ENCODE assay signal across 12 cellular contexts in genomic region chr14:51849095-51849494, GRCh38. TPM values are rescaled to one million over a fixed set of nuclear protein-coding genes. Genes with fewer than 3 reads are reported as not detected.
DNase-seq lines count a peak whose midpoint lies in the region; ATAC-seq, FAIRE-seq and TF ChIP-seq lines count a peak whose summit lies in the region.
"Had no signal": no experiment of that assay in that cellular context is flagged by ENCODE, and none has a peak within 500 bp of the region (broad histone marks: within the 10 kb centered on the region; RNA-seq: fewer than 3 reads in every experiment).

No MANE protein-coding gene starts in this region.

- H3K4me1 ChIP-seq in GM12878 (ENCODE audit: control insufficient read depth, insufficient read depth, low read length), result peaks cover 49% of the 10 kb centered on the region
- H3K4me1 ChIP-seq in left ventricle myocardium inferior, result peaks cover 14% of the 10 kb centered on the region
- H3K4me1 ChIP-seq: ascending aorta, vagina had no signal

- peaks cover 7% of the 10 kb centered on the region for H3K9me3 ChIP-seq in GM12878 (replicated peaks; ENCODE audit: control insufficient read depth, insufficient read depth, low read length)
- no peaks in the 10 kb centered on the region for H3K9me3 ChIP-seq in left ventricle myocardium inferior (replicated peaks)
- H3K9me3 ChIP-seq: ascending aorta, vagina had no signal

- RAD21 ChIA-PET in GM12878 (lab: Charles Lee; ENCODE audit: unreplicated experiment), result interaction anchor here (1.1 to 3.3 kb wide), 3 partner anchors 16 to 131 kb away, joined by 3 to 17 read pairs (median 3); no protein-coding TSS in a partner anchor

- TF ChIP-seq RAD21 in GM12878 (IDR thresholded peaks at IDR 0.05; ENCODE audit: insufficient read depth, low read depth, low read length), result no peak

- peak overlapping the region; percentile 45 for H3K4me3 Mint-ChIP-seq in activated CD4-positive, alpha-beta T cell treated with anti-CD3 and anti-CD28 coated beads, Interleukin-2, amount 10 ng/mL, durations not matched to agents 24 days and 14 days
- peak overlapping the region; percentile 9 for H3K4me3 Mint-ChIP-seq in T-helper 1 cell treated with Interleukin-12 subunit alpha and Interleukin-12 subunit beta and Interleukin-4 antibody, amounts not matched to agents 30 μg/mL and 1 μg/mL, for 36 hours
- H3K4me3 Mint-ChIP-seq: neural crest cell had no signal

- H3K36me3 Mint-ChIP-seq in activated CD4-positive, alpha-beta T cell treated with anti-CD3 and anti-CD28 coated beads, Interleukin-2, amount 10 ng/mL, durations not matched to agents 24 days and 14 days (ENCODE audit: low read depth), result peaks cover 22% of the 10 kb centered on the region
- H3K36me3 Mint-ChIP-seq in T-helper 1 cell treated with Interleukin-12 subunit alpha and Interleukin-12 subunit beta and Interleukin-4 antibody, amounts not matched to agents 30 μg/mL and 1 μg/mL, for 36 hours (ENCODE audit: low read depth), result peaks cover 20% of the 10 kb centered on the region

- CTCF ChIA-PET in GM12878 (lab: Yijun Ruan, JAX), result interaction anchor here (0.9 to 1.3 kb wide), 2 partner anchors 131 to 147 kb away, joined by 3 to 4 read pairs; no protein-coding TSS in a partner anchor

- H3K4me3 ChIP-seq in GM12878, result no peak overlapping the region
- no peak overlapping the region for H3K4me3 ChIP-seq in left ventricle myocardium inferior
- H3K4me3 ChIP-seq: ascending aorta, vagina had no signal

- no peaks in the 10 kb centered on the region for H4K20me1 ChIP-seq in GM12878 (ENCODE audit: control insufficient read depth, insufficient read depth)

- DNase-seq in activated CD4-positive, alpha-beta T cell treated with anti-CD3 and anti-CD28 coated beads, Interleukin-2, amount 10 ng/mL, durations not matched to agents 24 days and 14 days, result peak; percentile 78
- no peak for DNase-seq in activated CD4-positive, alpha-beta T cell treated with anti-CD3 and anti-CD28 coated beads, Interleukin-2, amount 50 U/mL, for 4 hours
- DNase-seq in GM12878 (ENCODE audit: low read depth, low spot score), result no peak
- peak; percentile 61 for DNase-seq in stimulated activated CD4-positive, alpha-beta T cell treated with anti-CD3 and anti-CD28 coated beads, Interleukin-4, amount 100 ng/mL, for 24 hours
- no peak for DNase-seq in UCSD-AML1 (lab: John Stamatoyannopoulos, UW; ENCODE audit: unreplicated experiment)
- DNase-seq in RPMI8226, result no peak
- DNase-seq in left ventricle myocardium inferior, result no peak
- DNase-seq: NCI-H510A had no signal

- no peak for TF ChIP-seq CTCF in GM12878 (IDR thresholded peaks at IDR 0.05 in 2 of 3, conservative IDR thresholded peaks at IDR 0.05 in 1 of 3; ENCODE audit: control insufficient read depth in 2 of 3, extremely low read depth in 1 of 3, insufficient read depth in 1 of 3, low read depth in 3 of 3, low read length in 3 of 3)
- TF ChIP-seq CTCF in left ventricle myocardium inferior (IDR thresholded peaks at IDR 0.05; ENCODE audit: borderline replicate concordance), result no peak

- no TSS peak for BruUV-seq in GM12878 (replicated peaks; lab: Mats Ljungman, UMichigan)

- SMC1A ChIA-PET in GM12878 (lab: Charles Lee; ENCODE audit: uncharacterized antibody, unreplicated experiment), result interaction anchor here (0.8 to 10.4 kb wide), 4 partner anchors 15 to 34 kb away, joined by 3 to 194 read pairs (median 4); partner anchors contain the start of gene GNG2

- TF ChIP-seq POLR2A in GM12878 (IDR thresholded peaks at IDR 0.05; ENCODE audit: low read depth, low read length), result no peak

- H3K27ac ChIP-seq in GM12878 (ENCODE audit: control insufficient read depth, insufficient read depth), result peak overlapping the region; percentile 46
- no peak overlapping the region for H3K27ac ChIP-seq in left ventricle myocardium inferior (replicated peaks)
- H3K27ac ChIP-seq: ascending aorta, vagina had no signal

- H3K79me2 ChIP-seq in GM12878 (ENCODE audit: control insufficient read depth, insufficient read depth, low read length), result no peaks in the 10 kb centered on the region

- no peak overlapping the region; the same call in 1 of the 2 replicates for H3K4me2 ChIP-seq in GM12878 (ENCODE audit: control insufficient read depth, insufficient read depth)

- H3K9ac ChIP-seq in GM12878 (ENCODE audit: control insufficient read depth, insufficient read depth, low read length), result no peak overlapping the region

- intact Hi-C loops in activated CD4-positive, alpha-beta T cell treated with anti-CD3 and anti-CD28 coated beads, Interleukin-2, amount 10 ng/mL, durations not matched to agents 24 days and 14 days (cut with micrococcal nuclease), result loop anchor here (1.0 to 5.0 kb wide), 5 partner anchors 140 to 703 kb away; partner anchors contain the start of genes GPR137C, PTGER2, RTRAF and TXNDC16
- intact Hi-C loops in GM12878 (cut with micrococcal nuclease; ENCODE audit: unreplicated experiment) (loop anchor here (5.0 kb wide), 1 partner anchor 33 kb away; no protein-coding TSS in a partner anchor), left ventricle myocardium inferior (cut with micrococcal nuclease) (no loop called here)

- peak overlapping the region; percentile 71 for H2AFZ ChIP-seq in GM12878 (ENCODE audit: control insufficient read depth, low read depth, low read length)

- H3K27me3 ChIP-seq in GM12878 (replicated peaks in 1 of 2; ENCODE audit: control insufficient read depth in 2 of 2, insufficient read depth in 2 of 2, low read length in 1 of 2) (no peaks in the 10 kb centered on the region), left ventricle myocardium inferior (ENCODE audit: low read depth) (no peaks in the 10 kb centered on the region)
- H3K27me3 ChIP-seq: ascending aorta, vagina had no signal

- peaks cover 26% of the 10 kb centered on the region for H3K9me3 Mint-ChIP-seq in activated CD4-positive, alpha-beta T cell treated with anti-CD3 and anti-CD28 coated beads, Interleukin-2, amount 10 ng/mL, durations not matched to agents 24 days and 14 days
- H3K9me3 Mint-ChIP-seq in T-helper 1 cell treated with Interleukin-12 subunit alpha and Interleukin-12 subunit beta and Interleukin-4 antibody, amounts not matched to agents 30 μg/mL and 1 μg/mL, for 36 hours, result peaks cover 19% of the 10 kb centered on the region

- ATAC-seq in GM12878, result peak; percentile 15

- peaks cover 62% of the 10 kb centered on the region for H3K4me1 Mint-ChIP-seq in activated CD4-positive, alpha-beta T cell treated with anti-CD3 and anti-CD28 coated beads, Interleukin-2, amount 10 ng/mL, durations not matched to agents 24 days and 14 days
- H3K4me1 Mint-ChIP-seq in T-helper 1 cell treated with Interleukin-12 subunit alpha and Interleukin-12 subunit beta and Interleukin-4 antibody, amounts not matched to agents 30 μg/mL and 1 μg/mL, for 36 hours (ENCODE audit: low read depth), result peaks cover 54% of the 10 kb centered on the region

- WGBS in GM12878 (ENCODE audit: insufficient coverage, insufficient replicate concordance, low lambda C conversion rate, missing lambda C conversion rate), result 50% methylated on average over 2 of the region's 2 CpGs

- POLR2A ChIA-PET in GM12878 (lab: Charles Lee), result interaction anchor here (1.0 to 1.6 kb wide), 2 partner anchors 18 to 36 kb away, joined by 3 read pairs; no protein-coding TSS in a partner anchor

- H3K27ac Mint-ChIP-seq in activated CD4-positive, alpha-beta T cell treated with anti-CD3 and anti-CD28 coated beads, Interleukin-2, amount 10 ng/mL, durations not matched to agents 24 days and 14 days, result peak overlapping the region; percentile 97
- H3K27ac Mint-ChIP-seq in T-helper 1 cell treated with Interleukin-12 subunit alpha and Interleukin-12 subunit beta and Interleukin-4 antibody, amounts not matched to agents 30 μg/mL and 1 μg/mL, for 36 hours, result peak overlapping the region; percentile 88

- H3K36me3 ChIP-seq in GM12878 (ENCODE audit: control insufficient read depth in 2 of 2, insufficient read depth in 2 of 2, low read length in 1 of 2), result no peaks in the 10 kb centered on the region
- no peaks in the 10 kb centered on the region for H3K36me3 ChIP-seq in left ventricle myocardium inferior
- H3K36me3 ChIP-seq: ascending aorta, vagina had no signal

- H3K27me3 Mint-ChIP-seq in activated CD4-positive, alpha-beta T cell treated with anti-CD3 and anti-CD28 coated beads, Interleukin-2, amount 10 ng/mL, durations not matched to agents 24 days and 14 days, result peaks cover 2% of the 10 kb centered on the region
- H3K27me3 Mint-ChIP-seq in T-helper 1 cell treated with Interleukin-12 subunit alpha and Interleukin-12 subunit beta and Interleukin-4 antibody, amounts not matched to agents 30 μg/mL and 1 μg/mL, for 36 hours (ENCODE audit: low read depth), result no peaks in the 10 kb centered on the region

- TF ChIP-seq EP300 in GM12878 (IDR thresholded peaks at IDR 0.05; ENCODE audit: borderline replicate concordance in 1 of 2, control insufficient read depth in 1 of 2, low read depth in 2 of 2, low read length in 2 of 2), result peak in 1 of 2 experiments; percentile 54; a peak in 1 of 4 replicates

- FAIRE-seq in GM12878 (lab: Jason Lieb, UNC), result no peak

- in situ Hi-C loops in GM12878 (cut with MboI), result no loop called here

RNA-seq across cellular contexts. Expression of gene GNG2, which starts 11.3 kb away (rescaled TPM):
- 104 and 105 TPM in 2 replicates for total RNA-seq in activated CD4-positive, alpha-beta T cell treated with anti-CD3 and anti-CD28 coated beads, Interleukin-2, amount 10 ng/mL, durations not matched to agents 24 days and 14 days
- 73.6 and 83.0 TPM in 2 replicates for total RNA-seq in GM12878 (2013; cell fraction: nucleolus; rRNA removed)
- total RNA-seq in GM12878 (2014; rRNA removed) (63.5 and 80.8 TPM in 2 replicates), GM12878 (2014; rRNA removed; fragmentation: Illumina TruSeq; extraction: Trizol) (86.5 and 91.9 TPM in 2 replicates), GM12878 (2021) (103 and 107 TPM in 2 replicates), left ventricle myocardium inferior (6.7 TPM)
- 19.7 TPM for polyA plus RNA-seq in GM12878 (2011; ENCODE audit: low read depth)
- polyA plus RNA-seq in GM12878 (2011; rRNA removed) (62.2 and 80.3 TPM in 2 replicates), GM12878 (2014; fragmentation: Illumina TruSeq; extraction: Trizol) (114 and 139 TPM in 2 replicates), GM12878 (2014; fragmentation: Nextera tagmentation; extraction: Ambion mirVana) (10 to 100 TPM; 31.6 to 42.0 TPM), GM12878 (2014; rRNA removed) (78.6 and 84.7 TPM in 2 replicates), GM12878 (2016; fragmentation: Nextera tagmentation; extraction: Ambion mirVana) (10 to 100 TPM; 63.4 to 69.2 TPM)
- 28.3 and 31.9 TPM in 2 replicates for polyA plus RNA-seq in GM12878 (2011; cell fraction: cytosol; rRNA removed)
- polyA plus RNA-seq in GM12878 (2011; cell fraction: nucleus; rRNA removed), result 12.3 and 13.8 TPM in 2 replicates
- polyA plus RNA-seq in GM12878 (2012), result 40.5 and 43.9 TPM in 2 replicates
- polyA minus RNA-seq in GM12878 (2011; rRNA and poly(A)+ RNA removed), result 38.2 and 38.9 TPM in 2 replicates
- 12.3 and 14.1 TPM in 2 replicates for polyA minus RNA-seq in GM12878 (2011; cell fraction: cytosol; rRNA and poly(A)+ RNA removed)
- 11.2 and 18.9 TPM in 2 replicates for polyA minus RNA-seq in GM12878 (2011; cell fraction: nucleus; rRNA and poly(A)+ RNA removed)

Comparison
In these comparisons a context has a peak if more than half of its experiments do, and no peak if none do; other contexts are left out.
1. DNase-seq: peak in activated CD4-positive, alpha-beta T cell treated with anti-CD3 and anti-CD28 coated beads, Interleukin-2, amount 10 ng/mL, durations not matched to agents 24 days and 14 days (single experiment) and stimulated activated CD4-positive, alpha-beta T cell treated with anti-CD3 and anti-CD28 coated beads, Interleukin-4, amount 100 ng/mL, for 24 hours (single experiment); none in activated CD4-positive, alpha-beta T cell treated with anti-CD3 and anti-CD28 coated beads, Interleukin-2, amount 50 U/mL, for 4 hours (0 of 2), GM12878 (single experiment), UCSD-AML1 (single experiment), RPMI8226 (single experiment) and left ventricle myocardium inferior (single experiment).